17 cellular contexts compared by ENCODE assay signal in genomic region chr5:111313017-111313724, GRCh38.
DNase-seq lines count a peak whose midpoint lies in the region; ATAC-seq, FAIRE-seq and TF ChIP-seq lines count a peak whose summit lies in the region.
"Had no signal": no experiment of that assay in that cellular context is flagged by ENCODE, and none has a peak within 500 bp of the region (broad histone marks: within the 10 kb centered on the region; RNA-seq: fewer than 3 reads in every experiment).

No MANE protein-coding gene starts in this region.

- FAIRE-seq in GM12878 (lab: Jason Lieb, UNC), result no peak
- FAIRE-seq: bronchial epithelial cell had no signal

- no peak for TF ChIP-seq EP300 in GM12878 (IDR thresholded peaks at IDR 0.05; ENCODE audit: borderline replicate concordance in 1 of 2, control insufficient read depth in 1 of 2, low read depth in 2 of 2, low read length in 2 of 2)

- CTCF ChIA-PET in CD8-positive, alpha-beta T cell (lab: Charles Lee), result interaction anchor here (1.4 kb wide), 1 partner anchor 34 kb away, joined by 5 read pairs; no protein-coding TSS in a partner anchor
- CTCF ChIA-PET in GM12878 (lab: Yijun Ruan, JAX), result interaction anchor here (0.8 to 1.1 kb wide), 3 partner anchors 10 to 24 kb away, joined by 3 to 4 read pairs (median 3); no protein-coding TSS in a partner anchor

- no peaks in the 10 kb centered on the region for H3K27me3 ChIP-seq in CD8-positive, alpha-beta T cell (ENCODE audit: insufficient read depth, low read length)
- no peaks in the 10 kb centered on the region for H3K27me3 ChIP-seq in GM12878 (replicated peaks in 1 of 2; ENCODE audit: control insufficient read depth in 2 of 2, insufficient read depth in 2 of 2, low read length in 1 of 2)
- H3K27me3 ChIP-seq: BLaER1 had no signal

- H3K9ac ChIP-seq in GM12878 (ENCODE audit: control insufficient read depth, insufficient read depth, low read length), result no peak overlapping the region
- H3K9ac ChIP-seq: BLaER1, parathyroid adenoma had no signal

- H3K4me3 ChIP-seq in CD8-positive, alpha-beta T cell (ENCODE audit: low read depth, low read length), result no peak overlapping the region
- no peak overlapping the region for H3K4me3 ChIP-seq in GM12878
- H3K4me3 ChIP-seq: BLaER1 had no signal

- H2AFZ ChIP-seq in GM12878 (ENCODE audit: control insufficient read depth, low read depth, low read length), result no peak overlapping the region
- H2AFZ ChIP-seq: parathyroid adenoma had no signal

- H3K36me3 ChIP-seq in CD8-positive, alpha-beta T cell (ENCODE audit: insufficient read depth, low read length), result no peaks in the 10 kb centered on the region
- no peaks in the 10 kb centered on the region for H3K36me3 ChIP-seq in GM12878 (ENCODE audit: control insufficient read depth in 2 of 2, insufficient read depth in 2 of 2, low read length in 1 of 2)
- H3K36me3 ChIP-seq: BLaER1 had no signal

- no TSS peak for BruUV-seq in GM12878 (replicated peaks; lab: Mats Ljungman, UMichigan)

- RAD21 ChIA-PET in GM12878 (lab: Charles Lee; ENCODE audit: unreplicated experiment), result interaction anchor here (0.9 to 1.8 kb wide), 2 partner anchors 25 to 66 kb away, joined by 3 read pairs; no protein-coding TSS in a partner anchor

- no peaks in the 10 kb centered on the region; the same call in none of the 2 replicates for H3K79me2 ChIP-seq in GM12878 (ENCODE audit: control insufficient read depth, insufficient read depth, low read length)
- H3K79me2 ChIP-seq: parathyroid adenoma had no signal

- H3K27me3 Mint-ChIP-seq in CD8-positive, alpha-beta T cell (ENCODE audit: low read depth), result no peaks in the 10 kb centered on the region
- H3K27me3 Mint-ChIP-seq: T-helper 17 cell had no signal

- no peak for TF ChIP-seq CTCF in CD8-positive, alpha-beta T cell (IDR thresholded peaks at IDR 0.05)
- no peak for TF ChIP-seq CTCF in GM12878 (IDR thresholded peaks at IDR 0.05 in 2 of 3, conservative IDR thresholded peaks at IDR 0.05 in 1 of 3; ENCODE audit: control insufficient read depth in 2 of 3, extremely low read depth in 1 of 3, insufficient read depth in 1 of 3, low read depth in 3 of 3, low read length in 3 of 3)

- no peak for TF ChIP-seq RAD21 in GM12878 (IDR thresholded peaks at IDR 0.05; ENCODE audit: insufficient read depth, low read depth, low read length)

- peaks cover 85% of the 10 kb centered on the region for H3K4me1 Mint-ChIP-seq in CD8-positive, alpha-beta T cell (ENCODE audit: low read depth)

- peaks cover 50% of the 10 kb centered on the region for H3K4me1 ChIP-seq in CD8-positive, alpha-beta T cell (ENCODE audit: insufficient read depth, low read length)
- no peaks in the 10 kb centered on the region; the same call in 1 of the 2 replicates for H3K4me1 ChIP-seq in GM12878 (ENCODE audit: control insufficient read depth, insufficient read depth, low read length)
- H3K4me1 ChIP-seq: BLaER1, parathyroid adenoma had no signal

- peaks cover 7% of the 10 kb centered on the region for H3K36me3 Mint-ChIP-seq in CD8-positive, alpha-beta T cell

- no peak overlapping the region for H3K4me3 Mint-ChIP-seq in CD8-positive, alpha-beta T cell
- H3K4me3 Mint-ChIP-seq: T-helper 17 cell had no signal

- in situ Hi-C loops in GM12878 (cut with MboI), result no loop called here

- peak; percentile 53 for ATAC-seq in CD8-positive, alpha-beta T cell
- ATAC-seq in GM18520 (IDR thresholded peaks at IDR 0.05; ENCODE audit: unreplicated experiment) (peak; percentile 50), HG03039 (IDR thresholded peaks at IDR 0.05; ENCODE audit: unreplicated experiment) (peak; percentile 58), GM12878 (peak; percentile 79)
- ATAC-seq: left lobe of liver, T-helper 17 cell had no signal

- H4K20me1 ChIP-seq in GM12878 (ENCODE audit: control insufficient read depth, insufficient read depth), result no peaks in the 10 kb centered on the region
- H4K20me1 ChIP-seq: BLaER1 had no signal

- H3K9me3 Mint-ChIP-seq in CD8-positive, alpha-beta T cell, result no peaks in the 10 kb centered on the region

- SMC1A ChIA-PET in GM12878 (lab: Charles Lee; ENCODE audit: uncharacterized antibody, unreplicated experiment), result interaction anchor here (0.9 to 2.9 kb wide), 8 partner anchors 8 to 55 kb away, joined by 3 to 10 read pairs (median 4); no protein-coding TSS in a partner anchor

- 21% methylated on average over 2 of the region's 2 CpGs for WGBS in GM12878 (ENCODE audit: insufficient coverage, insufficient replicate concordance, low lambda C conversion rate, missing lambda C conversion rate)

- intact Hi-C loops in CD8-positive, alpha-beta T cell (cut with DNase I, micrococcal nuclease), result no loop called here
- intact Hi-C loops in GM12878 (cut with micrococcal nuclease; ENCODE audit: unreplicated experiment), result no loop called here

- POLR2A ChIA-PET in CD8-positive, alpha-beta T cell (lab: Charles Lee), result no interaction called here
- POLR2A ChIA-PET in GM12878 (lab: Charles Lee), result no interaction called here

- H3K9me3 ChIP-seq in CD8-positive, alpha-beta T cell (ENCODE audit: low read length), result no peaks in the 10 kb centered on the region
- no peaks in the 10 kb centered on the region for H3K9me3 ChIP-seq in GM12878 (replicated peaks; ENCODE audit: control insufficient read depth, insufficient read depth, low read length)
- H3K9me3 ChIP-seq: BLaER1 had no signal

- H3K4me2 ChIP-seq in GM12878 (ENCODE audit: control insufficient read depth, insufficient read depth), result no peak overlapping the region
- H3K4me2 ChIP-seq: BLaER1 had no signal

- no peak for DNase-seq in CD8-positive, alpha-beta T cell
- DNase-seq in GM12878 (ENCODE audit: low read depth, low spot score) (no peak), HPDE6-E6E7 (ENCODE audit: extremely low spot score) (no peak), EL (no peak), NCI-H510A treated with DMSO at 0.1 percent for 48 hours (lab: John Stamatoyannopoulos, UW) (no peak)
- DNase-seq: activated CD4-positive, alpha-beta T cell treated with anti-CD3 and anti-CD28 coated beads for 1 hour; activated effector memory CD4-positive, alpha-beta T cell treated with anti-CD3 and anti-CD28 coated beads, Interleukin-2, amount 50 U/mL, for 16 hours; effector CD8-positive, alpha-beta T cell; NCI-H187; NCI-H82; T-helper 17 cell had no signal

- H3K27ac ChIP-seq in CD8-positive, alpha-beta T cell (ENCODE audit: low read depth, low read length), result no peak overlapping the region
- no peak overlapping the region for H3K27ac ChIP-seq in GM12878 (ENCODE audit: control insufficient read depth, insufficient read depth)
- H3K27ac ChIP-seq: BLaER1, parathyroid adenoma had no signal

- H3K27ac Mint-ChIP-seq in CD8-positive, alpha-beta T cell, result peak overlapping the region; percentile 77
- H3K27ac Mint-ChIP-seq: T-helper 17 cell had no signal

- no peak for TF ChIP-seq POLR2A in GM12878 (IDR thresholded peaks at IDR 0.05; ENCODE audit: low read depth, low read length)

TF ChIP-seq in GM12878, 131 proteins besides CTCF, POLR2A, EP300 and RAD21:
- TF ChIP-seq RB1 (IDR thresholded peaks at IDR 0.05; ENCODE audit: borderline replicate concordance), result no peak
- no peak for TF ChIP-seq ZZZ3 (IDR thresholded peaks at IDR 0.05; ENCODE audit: control insufficient read depth, insufficient read length, low read depth)
- no peak for TF ChIP-seq WRNIP1 (IDR thresholded peaks at IDR 0.05; ENCODE audit: borderline replicate concordance, low read depth, low read length)
- TF ChIP-seq ZNF24 (IDR thresholded peaks at IDR 0.05), result no peak
- no peak for TF ChIP-seq SUZ12 (IDR thresholded peaks at IDR 0.05; ENCODE audit: unreplicated experiment)
- TF ChIP-seq CHD1 (IDR thresholded peaks at IDR 0.05; ENCODE audit: low read depth, low read length), result no peak
- peak; percentile 57; the same call in 1 of the 2 replicates for TF ChIP-seq IRF4 (IDR thresholded peaks at IDR 0.05; ENCODE audit: low read depth, low read length)
- peak; percentile 48; the same call in 1 of the 2 replicates for TF ChIP-seq ATF2 (IDR thresholded peaks at IDR 0.05; ENCODE audit: low read length)
- no peak for TF ChIP-seq TAF1 (IDR thresholded peaks at IDR 0.05; ENCODE audit: borderline replicate concordance, low read depth, low read length)
- TF ChIP-seq JUNB (IDR thresholded peaks at IDR 0.05), result peak; percentile 92
- TF ChIP-seq RUNX3 (IDR thresholded peaks at IDR 0.05; ENCODE audit: low read length), result peak; percentile 18; the same call in 1 of the 2 replicates
